Comparison of ENCODE assay signal across 8 cellular contexts in genomic region chr19:13794752-13795589, GRCh38. TPM values are rescaled to one million over a fixed set of nuclear protein-coding genes. Genes with fewer than 3 reads are reported as not detected.
DNase-seq lines count a peak whose midpoint lies in the region; ATAC-seq and TF ChIP-seq lines count a peak whose summit lies in the region.

ZSWIM4 (plus strand) TSS chr19:13795443; CDS start chr19:13795649, 206 bp downstream.

- H3K9ac ChIP-seq in mammary epithelial cell (ENCODE audit: insufficient read depth, low read length) (peak within 1 kb of the TSS; percentile 97), iPS-20b (ENCODE audit: low read depth, low read length) (peak within 1 kb of the TSS; percentile 88; the same call in 1 of the 2 replicates)

- H2AFZ ChIP-seq in mammary epithelial cell (ENCODE audit: low read depth, low read length): peak within 1 kb of the TSS; percentile 84

- H3K27me3 ChIP-seq in mammary epithelial cell (ENCODE audit: insufficient read depth, low read length): no peaks in the 10 kb centered on the region
- H3K27me3 ChIP-seq in iPS-20b (ENCODE audit: insufficient read depth, low read length): no peaks in the 10 kb centered on the region

- DNase-seq in ACHN: peak; percentile 98
- DNase-seq in NCI-H2196 (lab: John Stamatoyannopoulos, UW; ENCODE audit: unreplicated experiment): peak; percentile 99
- peak; percentile 100 for DNase-seq in mammary epithelial cell

- H3K9me3 ChIP-seq in mammary epithelial cell (replicated peaks; ENCODE audit: insufficient read depth, low read length) (no peaks in the 10 kb centered on the region), iPS-20b (ENCODE audit: insufficient read depth, low read depth, low read length) (no peaks in the 10 kb centered on the region)

- TSS peak; percentile 65 for BruUV-seq in mammary epithelial cell (replicated peaks; lab: Mats Ljungman, UMichigan)

- H3K4me2 ChIP-seq in mammary epithelial cell (ENCODE audit: insufficient read depth, low read depth, low read length): peak within 1 kb of the TSS; percentile 94

- peak within 1 kb of the TSS; percentile 83; the same call in 1 of the 2 replicates for H3K27ac ChIP-seq in VCaP
- peak within 1 kb of the TSS; percentile 96 for H3K27ac ChIP-seq in mammary epithelial cell (ENCODE audit: insufficient read depth, low read depth, low read length)
- H3K27ac ChIP-seq in iPS-20b (ENCODE audit: low read length): peak within 1 kb of the TSS; percentile 70
- peak within 1 kb of the TSS; percentile 77 to 97 (median 89) for H3K27ac ChIP-seq in skin epidermis

- WGBS in mammary epithelial cell (ENCODE audit: low coverage, missing lambda C conversion rate): 3% methylated on average over 24 of the region's 71 CpGs

- H3K79me2 ChIP-seq in mammary epithelial cell (ENCODE audit: insufficient read depth, low read length): peaks cover 13% of the 10 kb centered on the region

- dilution Hi-C loops in mammary epithelial cell (cut with HindIII; ENCODE audit: low sequenced_read_pairs): loop anchor here (5.0 kb wide), 2 partner anchors 37 to 92 kb away; no protein-coding TSS in a partner anchor

- peak within 1 kb of the TSS; percentile 79 to 87 (median 79) for H3K4me3 ChIP-seq in mammary epithelial cell (replicated peaks in 1 of 3; ENCODE audit: insufficient read depth in 1 of 3, low read depth in 2 of 3, low read length in 3 of 3)
- H3K4me3 ChIP-seq in iPS-20b (ENCODE audit: low read length): peak within 1 kb of the TSS; percentile 93
- H3K4me3 ChIP-seq in skin epidermis: peak within 1 kb of the TSS; percentile 49 to 82 (median 75)

- in situ Hi-C loops in ACHN (cut with HindIII; ENCODE audit: low pct_ligation_motif_present, low pct_unique_long_range_greater_than_20kb, low sequenced_read_pairs) (no loop called here), mammary epithelial cell (cut with MboI; ENCODE audit: low sequenced_read_pairs in 2 of 2) (no loop called here)

- H3K36me3 ChIP-seq in mammary epithelial cell (ENCODE audit: insufficient read depth, low read length) (no peaks in the 10 kb centered on the region), iPS-20b (ENCODE audit: insufficient read depth, low read depth, low read length) (no peaks in the 10 kb centered on the region)

- intact Hi-C loops in mammary epithelial cell (cut with micrococcal nuclease): no loop called here

- H3K4me1 ChIP-seq in mammary epithelial cell (ENCODE audit: insufficient read depth, low read length) (peaks cover 23% of the 10 kb centered on the region), iPS-20b (ENCODE audit: insufficient read depth, low read length) (peaks cover 2% of the 10 kb centered on the region; the same call in 1 of the 2 replicates)

- peak; percentile 89 for ATAC-seq in GM18873 (IDR thresholded peaks at IDR 0.05; ENCODE audit: low FRiP score, unreplicated experiment)
- peak; percentile 96 for ATAC-seq in HG03135 (IDR thresholded peaks at IDR 0.05; ENCODE audit: unreplicated experiment)

- TF ChIP-seq CTCF in VCaP (conservative IDR thresholded peaks at IDR 0.05) (no peak), mammary epithelial cell (conservative IDR thresholded peaks at IDR 0.05 in 1 of 2, IDR thresholded peaks at IDR 0.05 in 1 of 2; ENCODE audit: extremely low read depth in 1 of 2, insufficient read depth in 1 of 2, low read depth in 1 of 2, low read length in 2 of 2) (no peak)

- CTCF ChIA-PET in mammary epithelial cell (lab: Charles Lee; ENCODE audit: low non-redundant PET): interaction anchor here (0.6 kb wide), 1 partner anchor 678 kb away, joined by 6 read pairs; no protein-coding TSS in a partner anchor

- no peaks in the 10 kb centered on the region for H4K20me1 ChIP-seq in mammary epithelial cell (ENCODE audit: insufficient read depth, low read length)

RNA-seq across cellular contexts. Expression of gene ZSWIM4, which starts in this region (rescaled TPM):
- total RNA-seq in mammary epithelial cell: 1 to 10 TPM; 3.2 to 5.4 TPM
- 1.3 TPM for polyA plus RNA-seq in mammary epithelial cell
- 1.8 TPM for polyA minus RNA-seq in mammary epithelial cell

Comparison
In these comparisons a context has a peak if more than half of its experiments do, and no peak if none do; other contexts are left out.
1. Peak in every context shown above with its lines: DNase-seq, ATAC-seq, H3K4me3 ChIP-seq and H3K27ac ChIP-seq.